ENCODE assay signal across 8 cellular contexts in the genomic region with DNA sequence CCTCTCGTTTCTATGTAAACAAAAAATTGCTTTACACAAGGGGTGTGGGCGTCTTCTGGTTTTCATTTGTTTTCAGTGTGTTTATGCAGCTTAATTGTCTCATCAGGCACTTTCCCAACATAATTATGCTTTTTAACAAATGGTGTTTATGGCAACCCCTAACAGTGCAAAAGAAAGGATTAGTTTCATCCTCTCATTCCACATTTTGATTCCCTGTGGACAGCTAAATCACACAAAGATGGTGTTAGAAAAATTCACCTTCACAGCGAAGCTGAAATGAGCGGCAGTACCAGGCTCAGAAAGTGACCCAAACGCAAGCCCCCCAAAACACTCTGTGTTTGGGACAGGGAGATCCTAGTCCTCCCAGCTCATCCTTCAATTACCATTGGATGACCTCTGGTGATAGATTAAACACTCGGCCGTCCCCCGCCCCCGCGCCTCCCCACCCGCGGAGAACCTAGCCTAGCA. TPM values are rescaled to one million over a fixed set of nuclear protein-coding genes. Genes with fewer than 3 reads are reported as not detected.
A peak's percentile ranks its signal among the peaks of the same experiment; 100 is the strongest.
DNase-seq lines count a peak whose midpoint lies in the region; ATAC-seq and TF ChIP-seq lines count a peak whose summit lies in the region.

No MANE protein-coding gene starts in this region.

- no peaks in the 10 kb centered on the region for H3K79me2 ChIP-seq in KMS-11 (ENCODE audit: insufficient read depth, low read depth)

- peak overlapping the region; percentile 67 for H3K4me3 ChIP-seq in BE2C (ENCODE audit: low read depth, low read length)
- peak overlapping the region; percentile 79 for H3K4me3 ChIP-seq in KMS-11 (IDR thresholded peaks at IDR 0.05; ENCODE audit: insufficient read depth, low read depth, low read length)
- peak overlapping the region; percentile 74 for H3K4me3 ChIP-seq in coronary artery

- H3K36me3 ChIP-seq in BE2C = no peaks in the 10 kb centered on the region
- no peaks in the 10 kb centered on the region for H3K36me3 ChIP-seq in KMS-11 (ENCODE audit: insufficient read depth)

- no peaks in the 10 kb centered on the region for H3K36me3 Mint-ChIP-seq in nephron progenitor cell (ENCODE audit: low read depth)

- H3K9me3 ChIP-seq in BE2C = no peaks in the 10 kb centered on the region

- no peaks in the 10 kb centered on the region; the same call in 1 of the 2 replicates for H3K4me1 ChIP-seq in BE2C
- peaks cover 17% of the 10 kb centered on the region for H3K4me1 ChIP-seq in KMS-11 (ENCODE audit: low read depth, poor library complexity, severe bottlenecking)

- no peak overlapping the region for H3K27ac Mint-ChIP-seq in nephron progenitor cell

- H3K27me3 ChIP-seq in BE2C (peaks cover 45% of the 10 kb centered on the region), KMS-11 (ENCODE audit: insufficient read depth, low read depth) (no peaks in the 10 kb centered on the region)

- no peaks in the 10 kb centered on the region for H3K9me3 Mint-ChIP-seq in nephron progenitor cell

- peak overlapping the region; percentile 61 for H3K27ac ChIP-seq in KMS-11
- peak overlapping the region in 1 of 2 donors; percentile 5 for H3K27ac ChIP-seq in coronary artery

- peak overlapping the region; percentile 77 for H3K4me2 ChIP-seq in KMS-11

- peaks cover 5% of the 10 kb centered on the region for H3K4me1 Mint-ChIP-seq in nephron progenitor cell

- no peak for DNase-seq in BE2C
- no peak for DNase-seq in coronary artery (ENCODE audit: low spot score)
- no peak for DNase-seq in nephron progenitor cell
- no peak for DNase-seq in stimulated activated CD4-positive, alpha-beta T cell treated with anti-CD3 and anti-CD28 coated beads, Interleukin-12 subunit alpha, Interleukin-12 subunit beta, amount 100 ng/mL, for 4 hours
- no peak for DNase-seq in cerebellar nuclear complex (lab: John Stamatoyannopoulos, UW)

- H4K20me1 ChIP-seq in KMS-11 (ENCODE audit: insufficient read depth) = no peaks in the 10 kb centered on the region

- no peak for TF ChIP-seq CTCF in BE2C (IDR thresholded peaks at IDR 0.05; ENCODE audit: low read depth, low read length)
- TF ChIP-seq CTCF in KMS-11 (conservative IDR thresholded peaks at IDR 0.05; ENCODE audit: low read depth, low read length) = no peak
- TF ChIP-seq CTCF in coronary artery (IDR thresholded peaks at IDR 0.05) = no peak
- no peak for TF ChIP-seq CTCF in nephron progenitor cell (IDR thresholded peaks at IDR 0.05)

- no peak for ATAC-seq in GM18867 (IDR thresholded peaks at IDR 0.05; ENCODE audit: unreplicated experiment)
- ATAC-seq in GM21381 (IDR thresholded peaks at IDR 0.05; ENCODE audit: unreplicated experiment) = no peak

- peak overlapping the region; percentile 91 for H2AFZ ChIP-seq in KMS-11 (ENCODE audit: low read depth)

- H3K9ac ChIP-seq in KMS-11 = peak overlapping the region; percentile 94

- H3K27me3 Mint-ChIP-seq in nephron progenitor cell (ENCODE audit: low read depth, poor library complexity) = peaks cover 28% of the 10 kb centered on the region

- H3K4me3 Mint-ChIP-seq in nephron progenitor cell = peak overlapping the region; percentile 76

RNA-seq across cellular contexts. Expression of a gene that starts 0.7 kb away (rescaled TPM):
- not detected for polyA plus RNA-seq in BE2C (2012; ENCODE audit: insufficient read depth, insufficient read length, low read depth)
